In genomic region chr7:134686782-134687181, GRCh38 we compare ENCODE assay signal across 1 cellular context.
TF ChIP-seq lines count a peak whose summit lies in the region.

No MANE protein-coding gene starts in this region.

TF ChIP-seq in GM23338, 12 proteins besides CTCF, POLR2A, EP300 and RAD21 (continued from another document):
- TF ChIP-seq ZNF462 (CRISPR knock-in tag; IDR thresholded peaks at IDR 0.05): no peak
- no peak for TF ChIP-seq EZH2phosphoT487 (IDR thresholded peaks at IDR 0.05; ENCODE audit: unreplicated experiment)
- TF ChIP-seq ZNF331 (CRISPR knock-in tag; IDR thresholded peaks at IDR 0.05; ENCODE audit: low read depth): no peak
